ENCODE assay signal across 7 cellular contexts in the genomic region with DNA sequence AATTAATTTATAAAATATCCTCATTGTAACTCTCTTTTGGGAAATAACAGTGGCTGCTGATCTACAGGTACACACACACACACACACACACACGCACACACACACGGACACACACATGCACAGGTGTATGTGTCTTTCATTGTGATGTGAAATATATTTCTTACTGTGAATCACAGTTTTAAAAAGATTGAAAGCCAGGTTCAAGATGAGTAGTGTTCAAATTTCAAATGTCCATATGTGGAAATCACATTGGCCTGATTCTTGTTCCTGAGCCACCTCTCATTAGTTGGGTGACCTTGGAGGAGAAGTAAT.
"Had no signal": no experiment of that assay in that cellular context is flagged by ENCODE, and none has a peak within 500 bp of the region (broad histone marks: within the 10 kb centered on the region; RNA-seq: fewer than 3 reads in every experiment).

No MANE protein-coding gene starts in this region.

- H3K4me3 Mint-ChIP-seq: GM23338, H9, HFFc6 had no signal

- H3K9me3 Mint-ChIP-seq: GM23338, H9, HFFc6 had no signal

- H3K4me3 ChIP-seq: GM23338, K562 had no signal

- DNase-seq: H9, HCEC 1CT, IMR-90, KG1 had no signal

- H3K27ac Mint-ChIP-seq: H9, HFFc6 had no signal

- ATAC-seq: GM23338, K562 had no signal
